Comparison of ENCODE assay signal across 14 cellular contexts in genomic region chr5:74122175-74122574, GRCh38.
A peak's percentile ranks its signal among the peaks of the same experiment; 100 is the strongest.
DNase-seq lines count a peak whose midpoint lies in the region; ATAC-seq lines count a peak whose summit lies in the region.
"Had no signal": no experiment of that assay in that cellular context is flagged by ENCODE, and none has a peak within 500 bp of the region (broad histone marks: within the 10 kb centered on the region; RNA-seq: fewer than 3 reads in every experiment).

No MANE protein-coding gene starts in this region.

- no peak for ATAC-seq in GM19467 (IDR thresholded peaks at IDR 0.05; ENCODE audit: unreplicated experiment)

- DNase-seq in COR-L47 (lab: John Stamatoyannopoulos, UW): peak; percentile 90
- DNase-seq in KBM-7: peak; percentile 5
- DNase-seq in NCI-H69 (lab: John Stamatoyannopoulos, UW): peak; percentile 90
- peak; percentile 37 for DNase-seq in dermis blood vessel endothelial cell
- DNase-seq in epidermal melanocyte (ENCODE audit: insufficient read length, low spot score): no peak
- no peak for DNase-seq in activated T-cell treated with anti-CD3 and anti-CD28 coated beads for 4 hours
- no peak for DNase-seq in activated T-cell treated with anti-CD3 and anti-CD28 coated beads, Interleukin-2, amount 50 U/mL, for 48 hours
- DNase-seq: DMS153, EL, Karpas-422, NCI-H1436, Peyer's patch, SHP77 treated with DMSO at 0.1 percent for 48 hours had no signal

- in situ Hi-C loops in KBM-7 (cut with MboI; ENCODE audit: low pct_unique_long_range_greater_than_20kb, low sequenced_read_pairs): no loop called here

Comparison
In these comparisons a context has a peak if more than half of its experiments do, and no peak if none do; other contexts are left out.
1. DNase-seq: peak in COR-L47 (single experiment), KBM-7 (single experiment), NCI-H69 (single experiment) and dermis blood vessel endothelial cell (single experiment); none in epidermal melanocyte (single experiment), activated T-cell treated with anti-CD3 and anti-CD28 coated beads for 4 hours (single experiment) and activated T-cell treated with anti-CD3 and anti-CD28 coated beads, Interleukin-2, amount 50 U/mL, for 48 hours (0 of 2).